Comparison of ENCODE assay signal across 8 cellular contexts in genomic region chr21:13979608-13980007, GRCh38.
A peak's percentile ranks its signal among the peaks of the same experiment; 100 is the strongest.
DNase-seq lines count a peak whose midpoint lies in the region; ATAC-seq and TF ChIP-seq lines count a peak whose summit lies in the region.
"Not testable (repeated sequence)": the region's sequence is repeated elsewhere in the genome, so short reads cannot be mapped to it uniquely, and the experiment has no call there.

No MANE protein-coding gene starts in this region.

- TF ChIP-seq POLR2A in right lobe of liver (IDR thresholded peaks at IDR 0.05) = not testable (repeated sequence)

- H3K4me1 ChIP-seq in CD4-positive, CD25-positive, alpha-beta regulatory T cell (ENCODE audit: control insufficient read depth, insufficient read depth, low read length, poor library complexity, severe bottlenecking); KMS-11 (ENCODE audit: low read depth, poor library complexity, severe bottlenecking); colonic mucosa; right lobe of liver: not testable (repeated sequence)

- not testable (repeated sequence) for H3K4me1 Mint-ChIP-seq in CD4-positive, CD25-positive, alpha-beta regulatory T cell; stimulated activated memory B cell treated with anti-CD40 and anti-IgM and Interleukin-4, amounts not matched to agents 10 μg/mL and 1 μg/mL and 100 μg/mL, for 72 hours

- not testable (repeated sequence) for H3K27ac ChIP-seq in CD4-positive, CD25-positive, alpha-beta regulatory T cell (ENCODE audit: insufficient read depth, low read length, poor library complexity, severe bottlenecking); KMS-11; colonic mucosa; right lobe of liver

- H3K27me3 ChIP-seq in CD4-positive, CD25-positive, alpha-beta regulatory T cell (ENCODE audit: control insufficient read depth, insufficient read depth, low read length); KMS-11 (ENCODE audit: insufficient read depth, low read depth); colonic mucosa; right lobe of liver: not testable (repeated sequence)

- not testable (repeated sequence) for H3K9me3 Mint-ChIP-seq in CD4-positive, CD25-positive, alpha-beta regulatory T cell; stimulated activated memory B cell treated with anti-CD40 and anti-IgM and Interleukin-4, amounts not matched to agents 10 μg/mL and 1 μg/mL and 100 μg/mL, for 72 hours

- TF ChIP-seq CTCF in KMS-11 (conservative IDR thresholded peaks at IDR 0.05; ENCODE audit: low read depth, low read length); colonic mucosa (IDR thresholded peaks at IDR 0.05); right lobe of liver (IDR thresholded peaks at IDR 0.05): not testable (repeated sequence)

- H3K27ac Mint-ChIP-seq in CD4-positive, CD25-positive, alpha-beta regulatory T cell = peak overlapping the region in 1 of 3 donors; percentile 85
- peak overlapping the region; percentile 86 for H3K27ac Mint-ChIP-seq in stimulated activated memory B cell treated with anti-CD40 and anti-IgM and Interleukin-4, amounts not matched to agents 10 μg/mL and 1 μg/mL and 100 μg/mL, for 72 hours

- not testable (repeated sequence) for H3K9me3 ChIP-seq in CD4-positive, CD25-positive, alpha-beta regulatory T cell (ENCODE audit: control insufficient read depth in 2 of 2, low read length in 2 of 2); colonic mucosa; right lobe of liver

- H3K27me3 Mint-ChIP-seq in CD4-positive, CD25-positive, alpha-beta regulatory T cell; stimulated activated memory B cell treated with anti-CD40 and anti-IgM and Interleukin-4, amounts not matched to agents 10 μg/mL and 1 μg/mL and 100 μg/mL, for 72 hours: not testable (repeated sequence)

- not testable (repeated sequence) for H3K36me3 ChIP-seq in CD4-positive, CD25-positive, alpha-beta regulatory T cell (ENCODE audit: control insufficient read depth, insufficient read depth, low read length); KMS-11 (ENCODE audit: insufficient read depth); colonic mucosa; right lobe of liver

- not testable (repeated sequence) for H3K79me2 ChIP-seq in KMS-11 (ENCODE audit: insufficient read depth, low read depth)

- DNase-seq in CD4-positive, CD25-positive, alpha-beta regulatory T cell = peak in 1 of 3 donors; percentile 7
- DNase-seq in activated CD8-positive, alpha-beta memory T cell treated with anti-CD3 and anti-CD28 coated beads for 24 hours = peak; percentile 65
- peak; percentile 22 for DNase-seq in colonic mucosa
- DNase-seq in right lobe of liver = peak in 1 of 3 donors; percentile 51

- peak overlapping the region in 3 of 4 donors; percentile 72 to 90 (median 84) for H3K4me3 Mint-ChIP-seq in CD4-positive, CD25-positive, alpha-beta regulatory T cell
- peak overlapping the region; percentile 97 for H3K4me3 Mint-ChIP-seq in stimulated activated memory B cell treated with anti-CD40 and anti-IgM and Interleukin-4, amounts not matched to agents 10 μg/mL and 1 μg/mL and 100 μg/mL, for 72 hours

- intact Hi-C loops in colonic mucosa (cut with DNase I); right lobe of liver (cut with DNase I): not testable (repeated sequence)

- H3K36me3 Mint-ChIP-seq in CD4-positive, CD25-positive, alpha-beta regulatory T cell; stimulated activated memory B cell treated with anti-CD40 and anti-IgM and Interleukin-4, amounts not matched to agents 10 μg/mL and 1 μg/mL and 100 μg/mL, for 72 hours: not testable (repeated sequence)

- not testable (repeated sequence) for H3K9ac ChIP-seq in KMS-11; colonic mucosa (ENCODE audit: low read depth in 2 of 2, low read length in 2 of 2)

- not testable (repeated sequence) for H3K4me3 ChIP-seq in CD4-positive, CD25-positive, alpha-beta regulatory T cell (ENCODE audit: low read depth, low read length); KMS-11 (IDR thresholded peaks at IDR 0.05; ENCODE audit: insufficient read depth, low read depth, low read length)
- peak overlapping the region; percentile 28 for H3K4me3 ChIP-seq in colonic mucosa
- peak overlapping the region in 2 of 3 donors; percentile 21 to 24 for H3K4me3 ChIP-seq in right lobe of liver

- 52% methylated on average over 5 of the region's 26 CpGs for WGBS in right lobe of liver (ENCODE audit: insufficient coverage, low coverage, low lambda C conversion rate, missing lambda C conversion rate)

- H2AFZ ChIP-seq in KMS-11 (ENCODE audit: low read depth) = peak overlapping the region; percentile 54; the same call in 1 of the 2 replicates

- ATAC-seq in CD4-positive, CD25-positive, alpha-beta regulatory T cell (ENCODE audit: low read depth in 2 of 2) = not testable (repeated sequence)
- peak; percentile 11 for ATAC-seq in GM18907 (IDR thresholded peaks at IDR 0.05; ENCODE audit: unreplicated experiment)
- peak; percentile 16 for ATAC-seq in HG02623 (IDR thresholded peaks at IDR 0.05; ENCODE audit: unreplicated experiment)
- ATAC-seq in right lobe of liver = peak in 3 of 4 donors; percentile 12 to 21 (median 21)
- ATAC-seq in stimulated activated memory B cell treated with anti-CD40 and anti-IgM and Interleukin-4, amounts not matched to agents 10 μg/mL and 1 μg/mL and 100 μg/mL, for 72 hours = peak; percentile 48

- not testable (repeated sequence) for H4K20me1 ChIP-seq in KMS-11 (ENCODE audit: insufficient read depth)

- 0 out of 2 replicates have a peak overlapping the region, but pooled peaks have one; percentile 17 for H3K4me2 ChIP-seq in KMS-11
